Comparison of ENCODE assay signal across 11 cellular contexts in genomic region chr1:244350027-244350426, GRCh38.
DNase-seq lines count a peak whose midpoint lies in the region; ATAC-seq, FAIRE-seq and TF ChIP-seq lines count a peak whose summit lies in the region.
"Had no signal": no experiment of that assay in that cellular context is flagged by ENCODE, and none has a peak within 500 bp of the region (broad histone marks: within the 10 kb centered on the region; RNA-seq: fewer than 3 reads in every experiment).

No MANE protein-coding gene starts in this region.

- CTCF ChIA-PET in HepG2 (lab: Yijun Ruan, JAX; ENCODE audit: low intra/inter-chr PET ratio, low total read pairs) (no interaction called here), SK-N-SH (lab: Yijun Ruan, JAX) (no interaction called here)

- no peaks in the 10 kb centered on the region for H3K9me2 ChIP-seq in SK-N-SH

- intact Hi-C loops in right lobe of liver (cut with DNase I) (no loop called here), HepG2 (cut with micrococcal nuclease; ENCODE audit: unreplicated experiment) (no loop called here), vagina (cut with DNase I) (no loop called here)

- peaks cover 35% of the 10 kb centered on the region for H3F3A ChIP-seq in SK-N-SH (replicated peaks; ENCODE audit: insufficient read depth)

- WGBS in right lobe of liver (ENCODE audit: insufficient coverage, low coverage, low lambda C conversion rate, missing lambda C conversion rate): 65% methylated on average over 6 of the region's 6 CpGs
- 66% methylated on average over 6 of the region's 6 CpGs for WGBS in HepG2 (ENCODE audit: low lambda C conversion rate)
- 85% methylated on average over 6 of the region's 6 CpGs for WGBS in SK-N-SH (ENCODE audit: low lambda C conversion rate)

- POLR2A ChIA-PET in HepG2 (lab: Yijun Ruan, JAX): no interaction called here
- POLR2A ChIA-PET in SK-N-SH (lab: Yijun Ruan, JAX): no interaction called here

- H2AFZ ChIP-seq in HepG2 (ENCODE audit: low read length) (no peak overlapping the region), SK-N-SH (ENCODE audit: low read depth) (peak overlapping the region; percentile 74; the same call in 1 of the 2 replicates)

- no peak overlapping the region for H3K4me2 ChIP-seq in HepG2 (ENCODE audit: low read depth, low read length)
- peak overlapping the region; percentile 77 for H3K4me2 ChIP-seq in SK-N-SH

- no peak for TF ChIP-seq CTCF in right lobe of liver (IDR thresholded peaks at IDR 0.05)
- TF ChIP-seq CTCF in HepG2 (CRISPR knock-in tag; IDR thresholded peaks at IDR 0.05): no peak
- TF ChIP-seq CTCF in SK-N-SH (IDR thresholded peaks at IDR 0.05): no peak
- TF ChIP-seq CTCF in vagina (IDR thresholded peaks at IDR 0.05): no peak

- H3K9me3 ChIP-seq in right lobe of liver (no peaks in the 10 kb centered on the region), HepG2 (ENCODE audit: low read length) (no peaks in the 10 kb centered on the region), SK-N-SH (no peaks in the 10 kb centered on the region), vagina (no peaks in the 10 kb centered on the region)

- no peak for TF ChIP-seq RAD21 in HepG2 (CRISPR knock-in tag; IDR thresholded peaks at IDR 0.05)
- no peak for TF ChIP-seq RAD21 in SK-N-SH (IDR thresholded peaks at IDR 0.05; ENCODE audit: low read length)

- in situ Hi-C loops in HepG2 (cut with HindIII; ENCODE audit: extremely low pct_ligation_motif_present, low pct_unique_long_range_greater_than_20kb): no loop called here

- no peak overlapping the region for H3K4me3 ChIP-seq in right lobe of liver
- no peak overlapping the region for H3K4me3 ChIP-seq in HepG2 (replicated peaks in 1 of 3; ENCODE audit: insufficient read depth in 1 of 3, low read depth in 2 of 3, low read length in 3 of 3)
- H3K4me3 ChIP-seq in SK-N-SH (ENCODE audit: low read depth in 2 of 2, low read length in 1 of 2): 0 out of 4 replicates have a peak overlapping the region, but pooled peaks of 1 of the 2 experiments have one; percentile 34
- H3K4me3 ChIP-seq in vagina: no peak overlapping the region
- H3K4me3 ChIP-seq: SK-N-MC had no signal

- no TSS peak for BruUV-seq in HepG2 (replicated peaks; lab: Mats Ljungman, UMichigan)

- H4K20me1 ChIP-seq in HepG2 (ENCODE audit: insufficient read depth, low read length) (no peaks in the 10 kb centered on the region), SK-N-SH (ENCODE audit: insufficient read depth) (no peaks in the 10 kb centered on the region)

- H3K27ac ChIP-seq in right lobe of liver: no peak overlapping the region
- no peak overlapping the region for H3K27ac ChIP-seq in HepG2 (ENCODE audit: extremely low read length, insufficient read depth, low read length)
- peak overlapping the region; percentile 89 to 100; a peak in 3 of 4 replicates for H3K27ac ChIP-seq in SK-N-SH (ENCODE audit: low read depth in 2 of 2, low read length in 1 of 2)
- peak overlapping the region; percentile 66 for H3K27ac ChIP-seq in vagina
- H3K27ac ChIP-seq: SK-N-MC had no signal

- no peak for TF ChIP-seq EP300 in HepG2 (IDR thresholded peaks at IDR 0.05; ENCODE audit: low read depth in 2 of 2, low read length in 2 of 2)
- TF ChIP-seq EP300 in HepG2 (CRISPR knock-in tag; IDR thresholded peaks at IDR 0.05; ENCODE audit: borderline replicate concordance): no peak
- TF ChIP-seq EP300 in SK-N-SH (IDR thresholded peaks at IDR 0.05; ENCODE audit: borderline replicate concordance in 1 of 2, low read depth in 1 of 2, low read length in 1 of 2): no peak

- no peak for FAIRE-seq in HepG2 (lab: Jason Lieb, UNC)
- FAIRE-seq: bronchial epithelial cell had no signal

- H3K79me2 ChIP-seq in HepG2 (ENCODE audit: insufficient read depth, low read length) (no peaks in the 10 kb centered on the region), SK-N-SH (ENCODE audit: insufficient read depth) (no peaks in the 10 kb centered on the region)

- TF ChIP-seq POLR2A in right lobe of liver (IDR thresholded peaks at IDR 0.05) (no peak), HepG2 (IDR thresholded peaks at IDR 0.05; ENCODE audit: insufficient read depth in 1 of 2, low read depth in 2 of 2, low read length in 2 of 2) (no peak), vagina (IDR thresholded peaks at IDR 0.05) (no peak)

- ATAC-seq in right lobe of liver: peak in 3 of 4 donors; percentile 20 to 33 (median 21)
- ATAC-seq in HepG2: no peak
- ATAC-seq in HG03025 (IDR thresholded peaks at IDR 0.05; ENCODE audit: low FRiP score, unreplicated experiment): peak; percentile 94

- H3K4me1 ChIP-seq in right lobe of liver: no peaks in the 10 kb centered on the region
- H3K4me1 ChIP-seq in HepG2 (ENCODE audit: insufficient read depth, low read length): no peaks in the 10 kb centered on the region
- H3K4me1 ChIP-seq in SK-N-SH (ENCODE audit: control insufficient read depth in 1 of 2, insufficient read depth in 2 of 2, low read depth in 1 of 2, low read length in 1 of 2): peaks cover 2 to 36% of the 10 kb centered on the region in 2 experiments; a peak in 3 of 4 replicates
- peaks cover 42% of the 10 kb centered on the region for H3K4me1 ChIP-seq in vagina

- H3K9ac ChIP-seq in HepG2 (ENCODE audit: insufficient read depth, low read depth, low read length) (no peak overlapping the region), SK-N-SH (peak overlapping the region; percentile 65; the same call in 1 of the 2 replicates)

- no peak for DNase-seq in right lobe of liver
- no peak for DNase-seq in HepG2 (ENCODE audit: low spot score)
- no peak for DNase-seq in SK-N-SH
- DNase-seq in vagina (ENCODE audit: extremely low spot score in 2 of 2): no peak
- no peak for DNase-seq in germinal center (ENCODE audit: low spot score)
- no peak for DNase-seq in middle frontal gyrus (ENCODE audit: extremely low spot score, low spot score)
- no peak for DNase-seq in DMS 273 treated with DMSO at 0.1 percent for 48 hours (lab: John Stamatoyannopoulos, UW)
- DNase-seq: CD8-positive, alpha-beta memory T cell had no signal

- no peaks in the 10 kb centered on the region for H3K36me3 ChIP-seq in right lobe of liver
- H3K36me3 ChIP-seq in HepG2 (replicated peaks in 1 of 2; ENCODE audit: control insufficient read depth in 1 of 2, insufficient read depth in 2 of 2, low read length in 2 of 2): no peaks in the 10 kb centered on the region
- no peaks in the 10 kb centered on the region for H3K36me3 ChIP-seq in SK-N-SH (replicated peaks in 1 of 2; ENCODE audit: control insufficient read depth in 1 of 2, insufficient read depth in 2 of 2, low read length in 1 of 2)
- H3K36me3 ChIP-seq in vagina: no peaks in the 10 kb centered on the region

- H3K27me3 ChIP-seq in right lobe of liver (no peaks in the 10 kb centered on the region), HepG2 (ENCODE audit: control insufficient read depth in 1 of 2, insufficient read depth in 2 of 2, low read length in 2 of 2) (peaks cover 0 to 20% of the 10 kb centered on the region in 2 experiments; a peak in 3 of 5 replicates), SK-N-SH (ENCODE audit: insufficient read depth) (no peaks in the 10 kb centered on the region), vagina (no peaks in the 10 kb centered on the region)

TF ChIP-seq in HepG2, 621 proteins besides CTCF, POLR2A, EP300 and RAD21 (continues in another document):
- TF ChIP-seq ZNF589 (CRISPR knock-in tag; conservative IDR thresholded peaks at IDR 0.05) (no peak), SOX5 (CRISPR knock-in tag; IDR thresholded peaks at IDR 0.05; ENCODE audit: borderline replicate concordance) (no peak), EED (CRISPR knock-in tag; IDR thresholded peaks at IDR 0.05) (no peak), ZSCAN31 (CRISPR knock-in tag; IDR thresholded peaks at IDR 0.05; ENCODE audit: low read depth) (no peak), ATM (IDR thresholded peaks at IDR 0.05; ENCODE audit: borderline replicate concordance) (no peak), POLR2AphosphoS2 (IDR thresholded peaks at IDR 0.05; ENCODE audit: low read depth, low read length) (no peak), ZBTB7B (CRISPR knock-in tag; IDR thresholded peaks at IDR 0.05) (no peak), RAD51 (IDR thresholded peaks at IDR 0.05; ENCODE audit: borderline replicate concordance) (no peak), FOXK1 (CRISPR knock-in tag; IDR thresholded peaks at IDR 0.05; ENCODE audit: borderline replicate concordance, low read depth) (no peak), ATAD3A (CRISPR knock-in tag; IDR thresholded peaks at IDR 0.05) (no peak), ZBTB20 (CRISPR knock-in tag; IDR thresholded peaks at IDR 0.05; ENCODE audit: borderline replicate concordance, low read depth) (no peak), ERF (CRISPR knock-in tag; IDR thresholded peaks at IDR 0.05) (no peak), MXD3 (CRISPR knock-in tag; IDR thresholded peaks at IDR 0.05) (no peak), PPARG (CRISPR knock-in tag; conservative IDR thresholded peaks at IDR 0.05) (no peak)

TF ChIP-seq in SK-N-SH, 30 proteins besides CTCF, POLR2A, EP300 and RAD21 (continues in another document):
- TF ChIP-seq CHD2 (IDR thresholded peaks at IDR 0.05; ENCODE audit: low read length, partially characterized antibody) (no peak), MXI1 (IDR thresholded peaks at IDR 0.05; ENCODE audit: low read depth, low read length) (no peak), FOXM1 (IDR thresholded peaks at IDR 0.05; ENCODE audit: low read depth) (no peak), RCOR1 (IDR thresholded peaks at IDR 0.05; ENCODE audit: low read length) (no peak), RFX5 (IDR thresholded peaks at IDR 0.05; ENCODE audit: low read length) (no peak)
- TF ChIP-seq, protein P1, sequence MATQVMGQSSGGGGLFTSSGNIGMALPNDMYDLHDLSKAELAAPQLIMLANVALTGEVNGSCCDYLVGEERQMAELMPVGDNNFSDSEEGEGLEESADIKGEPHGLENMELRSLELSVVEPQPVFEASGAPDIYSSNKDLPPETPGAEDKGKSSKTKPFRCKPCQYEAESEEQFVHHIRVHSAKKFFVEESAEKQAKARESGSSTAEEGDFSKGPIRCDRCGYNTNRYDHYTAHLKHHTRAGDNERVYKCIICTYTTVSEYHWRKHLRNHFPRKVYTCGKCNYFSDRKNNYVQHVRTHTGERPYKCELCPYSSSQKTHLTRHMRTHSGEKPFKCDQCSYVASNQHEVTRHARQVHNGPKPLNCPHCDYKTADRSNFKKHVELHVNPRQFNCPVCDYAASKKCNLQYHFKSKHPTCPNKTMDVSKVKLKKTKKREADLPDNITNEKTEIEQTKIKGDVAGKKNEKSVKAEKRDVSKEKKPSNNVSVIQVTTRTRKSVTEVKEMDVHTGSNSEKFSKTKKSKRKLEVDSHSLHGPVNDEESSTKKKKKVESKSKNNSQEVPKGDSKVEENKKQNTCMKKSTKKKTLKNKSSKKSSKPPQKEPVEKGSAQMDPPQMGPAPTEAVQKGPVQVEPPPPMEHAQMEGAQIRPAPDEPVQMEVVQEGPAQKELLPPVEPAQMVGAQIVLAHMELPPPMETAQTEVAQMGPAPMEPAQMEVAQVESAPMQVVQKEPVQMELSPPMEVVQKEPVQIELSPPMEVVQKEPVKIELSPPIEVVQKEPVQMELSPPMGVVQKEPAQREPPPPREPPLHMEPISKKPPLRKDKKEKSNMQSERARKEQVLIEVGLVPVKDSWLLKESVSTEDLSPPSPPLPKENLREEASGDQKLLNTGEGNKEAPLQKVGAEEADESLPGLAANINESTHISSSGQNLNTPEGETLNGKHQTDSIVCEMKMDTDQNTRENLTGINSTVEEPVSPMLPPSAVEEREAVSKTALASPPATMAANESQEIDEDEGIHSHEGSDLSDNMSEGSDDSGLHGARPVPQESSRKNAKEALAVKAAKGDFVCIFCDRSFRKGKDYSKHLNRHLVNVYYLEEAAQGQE (IDR thresholded peaks at IDR 0.05; ENCODE audit: low read depth, low read length): no peak

Comparison
In these comparisons a context has a peak if more than half of its experiments do, and no peak if none do; other contexts are left out.
1. H3K27ac ChIP-seq: peak in SK-N-SH (2 of 2) and vagina (single experiment); none in right lobe of liver (0 of 3) and HepG2 (single experiment).